Comparison of ENCODE assay signal across 8 cellular contexts in the genomic region with DNA sequence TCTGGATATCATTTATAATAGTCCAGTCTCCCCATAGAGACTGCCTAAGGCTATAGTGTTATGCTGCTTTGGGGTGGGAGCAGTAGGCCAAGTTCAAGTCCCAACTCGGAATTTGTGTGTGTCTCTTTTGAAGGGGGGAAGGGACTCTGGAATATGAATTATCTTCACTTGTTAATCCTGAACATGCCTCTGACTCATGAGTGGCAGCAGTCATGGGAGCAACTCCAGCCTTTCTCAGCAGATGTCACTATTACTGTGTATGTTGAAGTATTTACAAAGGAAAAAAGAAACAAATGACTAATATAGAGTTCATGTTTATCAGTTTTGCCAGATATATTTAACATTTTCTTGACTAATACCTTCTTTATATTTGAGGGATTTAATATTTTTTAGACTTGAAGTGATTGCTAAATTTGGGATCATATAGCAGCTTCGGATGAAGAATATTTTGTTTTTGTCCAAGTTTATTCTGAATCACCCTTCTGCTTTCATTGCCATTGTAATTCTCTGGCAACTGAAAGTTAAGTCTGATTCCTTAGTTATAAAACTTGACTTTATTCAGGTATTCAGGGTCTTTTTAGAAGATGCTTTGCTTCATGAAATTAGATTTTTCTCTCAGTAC. TPM values are rescaled to one million over a fixed set of nuclear protein-coding genes. Genes with fewer than 3 reads are reported as not detected.
DNase-seq lines count a peak whose midpoint lies in the region; ATAC-seq, FAIRE-seq and TF ChIP-seq lines count a peak whose summit lies in the region.

No MANE protein-coding gene starts in this region.

- no peak for TF ChIP-seq POLR2A in Peyer's patch (IDR thresholded peaks at IDR 0.05)

- peak overlapping the region; percentile 9 for H3K27ac Mint-ChIP-seq in activated CD8-positive, alpha-beta memory T cell treated with anti-CD3 and anti-CD28 coated beads, Interleukin-2, amount 10 ng/mL, durations not matched to agents 7 days and 5 days

- no peak for ATAC-seq in activated CD8-positive, alpha-beta memory T cell treated with anti-CD3 and anti-CD28 coated beads, Interleukin-2, amount 10 ng/mL, durations not matched to agents 7 days and 5 days
- peak; percentile 92 for ATAC-seq in esophagus mucosa
- ATAC-seq in pancreas: peak; percentile 81 to 96 (median 90)
- no peak for ATAC-seq in HG03354 (IDR thresholded peaks at IDR 0.05; ENCODE audit: poor library complexity, severe bottlenecking, unreplicated experiment)

- H3K36me3 ChIP-seq in Peyer's patch: peaks cover 0 to 94% (median 8%) of the 10 kb centered on the region in 3 donors
- H3K36me3 ChIP-seq in pancreas: peaks cover 3 to 73% (median 25%) of the 10 kb centered on the region in 3 donors

- no peak overlapping the region for H3K4me3 Mint-ChIP-seq in activated CD8-positive, alpha-beta memory T cell treated with anti-CD3 and anti-CD28 coated beads, Interleukin-2, amount 10 ng/mL, durations not matched to agents 7 days and 5 days

- no peak for FAIRE-seq in pancreas (lab: Jason Lieb, UNC)

- no peaks in the 10 kb centered on the region for H3K9me3 ChIP-seq in Peyer's patch
- no peaks in the 10 kb centered on the region for H3K9me3 ChIP-seq in pancreas

- CTCF ChIA-PET in activated CD8-positive, alpha-beta memory T cell treated with anti-CD3 and anti-CD28 coated beads, Interleukin-2, amount 10 ng/mL, durations not matched to agents 7 days and 5 days (lab: Charles Lee): interaction anchor here (1.2 to 4.0 kb wide), 5 partner anchors 8 to 100 kb away, joined by 4 to 41 read pairs (median 7); a partner anchor contains a TSS

- no peak overlapping the region for H3K27ac ChIP-seq in Peyer's patch
- no peak overlapping the region for H3K27ac ChIP-seq in pancreas

- no peaks in the 10 kb centered on the region for H3K9me3 Mint-ChIP-seq in activated CD8-positive, alpha-beta memory T cell treated with anti-CD3 and anti-CD28 coated beads, Interleukin-2, amount 10 ng/mL, durations not matched to agents 7 days and 5 days (ENCODE audit: low read depth)

- WGBS in pancreas, 2 donors: 43 to 49% methylated on average over 2 of the region's 2 CpGs

- no peak overlapping the region for H3K4me3 ChIP-seq in Peyer's patch
- no peak overlapping the region for H3K4me3 ChIP-seq in pancreas

- intact Hi-C loops in pancreas (cut with DNase I): loop anchor here in 1 of 3 donors (10.0 kb wide), 1 partner anchor 99 kb away; no protein-coding TSS in a partner anchor

- H3K27me3 ChIP-seq in Peyer's patch: no peaks in the 10 kb centered on the region
- no peaks in the 10 kb centered on the region for H3K27me3 ChIP-seq in pancreas

- peak in 4 of 6 experiments; percentile 29 to 65 (median 60) for TF ChIP-seq CTCF in Peyer's patch (IDR thresholded peaks at IDR 0.05)
- TF ChIP-seq CTCF in pancreas (IDR thresholded peaks at IDR 0.05): peak in 1 of 4 donors; percentile 36

- no peaks in the 10 kb centered on the region for H3K27me3 Mint-ChIP-seq in activated CD8-positive, alpha-beta memory T cell treated with anti-CD3 and anti-CD28 coated beads, Interleukin-2, amount 10 ng/mL, durations not matched to agents 7 days and 5 days

- no peaks in the 10 kb centered on the region for H3K4me1 ChIP-seq in Peyer's patch
- H3K4me1 ChIP-seq in pancreas: peaks cover 0 to 7% (median 0%) of the 10 kb centered on the region in 3 donors

- H3K36me3 Mint-ChIP-seq in activated CD8-positive, alpha-beta memory T cell treated with anti-CD3 and anti-CD28 coated beads, Interleukin-2, amount 10 ng/mL, durations not matched to agents 7 days and 5 days: peaks cover 51% of the 10 kb centered on the region

- DNase-seq in activated CD8-positive, alpha-beta memory T cell treated with anti-CD3 and anti-CD28 coated beads, Interleukin-2, amount 10 ng/mL, durations not matched to agents 7 days and 5 days: peak; percentile 46
- DNase-seq in activated CD8-positive, alpha-beta memory T cell treated with anti-CD3 and anti-CD28 coated beads, Interleukin-2, amount 50 U/mL, for 48 hours: no peak
- peak in 1 of 3 donors; percentile 58 for DNase-seq in Peyer's patch
- peak in 2 of 6 donors; percentile 19 to 52 for DNase-seq in pancreas
- no peak for DNase-seq in iPS-NIHi11 (ENCODE audit: low spot score)
- no peak for DNase-seq in GM19240 (ENCODE audit: insufficient read length, low spot score)

- peaks cover 34% of the 10 kb centered on the region for H3K4me1 Mint-ChIP-seq in activated CD8-positive, alpha-beta memory T cell treated with anti-CD3 and anti-CD28 coated beads, Interleukin-2, amount 10 ng/mL, durations not matched to agents 7 days and 5 days

RNA-seq across cellular contexts. Expression of a gene that starts 23.4 kb away (rescaled TPM):
- not detected for total RNA-seq in activated CD8-positive, alpha-beta memory T cell treated with anti-CD3 and anti-CD28 coated beads, Interleukin-2, amount 10 ng/mL, durations not matched to agents 7 days and 5 days
- total RNA-seq in Peyer's patch: not detected
- not detected for total RNA-seq in esophagus mucosa
- total RNA-seq in pancreas: 1 to 10 TPM in 1 of 6 donors, under 1 TPM in 4, not detected in 1; 0.09 to 1.3 (median 0.32) TPM
- 1 to 10 TPM in 1 of 2 donors, under 1 TPM in 1; 0.76 to 1.2 TPM for polyA plus RNA-seq in pancreas

Comparison
In these comparisons a context has a peak if more than half of its experiments do, and no peak if none do; other contexts are left out.
1. ATAC-seq: peak in esophagus mucosa (single experiment) and pancreas (4 of 4); none in activated CD8-positive, alpha-beta memory T cell treated with anti-CD3 and anti-CD28 coated beads, Interleukin-2, amount 10 ng/mL, durations not matched to agents 7 days and 5 days (single experiment) and HG03354 (single experiment).